Comparison of ENCODE assay signal across 17 cellular contexts in the genomic region with DNA sequence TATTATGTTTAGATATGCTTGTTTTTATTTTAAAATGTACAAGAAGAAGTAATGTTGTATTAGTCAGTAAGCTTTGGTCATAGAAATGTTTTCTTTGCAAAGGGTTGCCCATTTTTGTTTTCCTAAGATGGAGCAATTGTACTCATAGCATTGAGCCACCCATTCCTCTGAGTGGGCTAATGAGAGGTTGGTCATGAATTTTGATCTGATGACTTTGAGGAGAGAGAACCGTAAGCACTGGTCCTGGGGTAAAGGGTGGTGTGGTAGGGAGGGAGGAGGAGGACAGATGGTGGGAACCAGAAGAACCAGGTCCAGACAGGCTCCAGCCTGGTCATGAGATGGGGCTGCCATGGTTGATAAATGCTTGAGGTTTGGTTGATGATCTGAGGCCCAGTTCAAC. TPM values are rescaled to one million over a fixed set of nuclear protein-coding genes. Genes with fewer than 3 reads are reported as not detected.
DNase-seq lines count a peak whose midpoint lies in the region; ATAC-seq and TF ChIP-seq lines count a peak whose summit lies in the region.
"Had no signal": no experiment of that assay in that cellular context is flagged by ENCODE, and none has a peak within 500 bp of the region (broad histone marks: within the 10 kb centered on the region; RNA-seq: fewer than 3 reads in every experiment).

No MANE protein-coding gene starts in this region.

- no peaks in the 10 kb centered on the region for H3K9me3 Mint-ChIP-seq in neural progenitor cell
- H3K9me3 Mint-ChIP-seq: activated CD4-positive, alpha-beta T cell treated with anti-CD3 and anti-CD28 coated beads, Interleukin-2, amount 10 ng/mL, durations not matched to agents 7 days and 5 days; activated naive CD8-positive, alpha-beta T cell treated with anti-CD3 and anti-CD28 coated beads, Interleukin-2, amount 10 ng/mL, durations not matched to agents 7 days and 5 days had no signal

- in situ Hi-C loops in brain microvascular endothelial cell (cut with HindIII; ENCODE audit: low pct_ligation_motif_present, low sequenced_read_pairs), result no loop called here

- ATAC-seq in HG03442 (IDR thresholded peaks at IDR 0.05; ENCODE audit: unreplicated experiment), result no peak
- ATAC-seq in HG03095 (IDR thresholded peaks at IDR 0.05; ENCODE audit: unreplicated experiment), result no peak

- H3K27me3 Mint-ChIP-seq in neural progenitor cell (ENCODE audit: insufficient read depth, low read depth), result peaks cover 6% of the 10 kb centered on the region

- 78 to 100% (median 86%) methylated on average over 1 of the region's 1 CpG for WGBS in spleen, 5 donors

- CTCF ChIA-PET in AG04450 (lab: Charles Lee), result interaction anchor here (0.6 to 7.1 kb wide), 21 partner anchors 8 to 820 kb away, joined by 3 to 182 read pairs (median 7); partner anchors contain the start of genes ATP6V0B, KDM4A and SLC6A9

- H3K9me3 ChIP-seq in AG04450 (ENCODE audit: control insufficient read depth, insufficient read depth, low read length) (no peaks in the 10 kb centered on the region), neural progenitor cell (ENCODE audit: low read depth) (no peaks in the 10 kb centered on the region), spleen (no peaks in the 10 kb centered on the region)
- H3K9me3 ChIP-seq: neutrophil, SJCRH30, upper lobe of left lung had no signal

- POLR2A ChIA-PET in AG04450 (lab: Yijun Ruan, JAX), result interaction anchor here (0.6 to 1.8 kb wide), 4 partner anchors 16 to 397 kb away, joined by 3 to 5 read pairs (median 4); partner anchors contain the start of gene KDM4A

- H3K36me3 ChIP-seq in KMS-11 (ENCODE audit: insufficient read depth) (no peaks in the 10 kb centered on the region), brain microvascular endothelial cell (replicated peaks) (no peaks in the 10 kb centered on the region), neural progenitor cell (no peaks in the 10 kb centered on the region), spleen (no peaks in the 10 kb centered on the region)
- H3K36me3 ChIP-seq: neutrophil, SJCRH30, upper lobe of left lung had no signal

- no peak overlapping the region for H3K27ac Mint-ChIP-seq in neural progenitor cell
- H3K27ac Mint-ChIP-seq: activated CD4-positive, alpha-beta T cell treated with anti-CD3 and anti-CD28 coated beads, Interleukin-2, amount 10 ng/mL, durations not matched to agents 7 days and 5 days; activated naive CD8-positive, alpha-beta T cell treated with anti-CD3 and anti-CD28 coated beads, Interleukin-2, amount 10 ng/mL, durations not matched to agents 7 days and 5 days had no signal

- no peak overlapping the region for H3K4me3 Mint-ChIP-seq in neural progenitor cell
- H3K4me3 Mint-ChIP-seq: activated CD4-positive, alpha-beta T cell treated with anti-CD3 and anti-CD28 coated beads, Interleukin-2, amount 10 ng/mL, durations not matched to agents 7 days and 5 days had no signal

- no peaks in the 10 kb centered on the region for H4K20me1 ChIP-seq in KMS-11 (ENCODE audit: insufficient read depth)
- no peaks in the 10 kb centered on the region for H4K20me1 ChIP-seq in neural progenitor cell (ENCODE audit: low read depth)

- H3K4me2 ChIP-seq in KMS-11, result no peak overlapping the region
- H3K4me2 ChIP-seq in neural progenitor cell, result no peak overlapping the region

- DNase-seq in AG04450 (ENCODE audit: low read depth, low spot score) (no peak), brain microvascular endothelial cell (no peak), neural progenitor cell (ENCODE audit: low spot score) (no peak), spleen (no peak), 8988T (no peak)
- DNase-seq: activated CD4-positive, alpha-beta T cell treated with anti-CD3 and anti-CD28 coated beads, Interleukin-2, amount 10 ng/mL, durations not matched to agents 7 days and 5 days; activated naive CD8-positive, alpha-beta T cell treated with anti-CD3 and anti-CD28 coated beads, Interleukin-2, amount 10 ng/mL, durations not matched to agents 7 days and 5 days; NCI-H226; stimulated activated CD4-positive, alpha-beta T cell treated with anti-CD3 and anti-CD28 coated beads, Interleukin-4, amount 100 ng/mL, for 24 hours; T-helper 9 cell; upper lobe of left lung had no signal

- no peaks in the 10 kb centered on the region for H3K36me3 Mint-ChIP-seq in neural progenitor cell
- H3K36me3 Mint-ChIP-seq: activated naive CD8-positive, alpha-beta T cell treated with anti-CD3 and anti-CD28 coated beads, Interleukin-2, amount 10 ng/mL, durations not matched to agents 7 days and 5 days had no signal

- intact Hi-C loops in spleen (cut with DNase I; ENCODE audit: low total_unique reads), result loop anchor here (10.0 kb wide), 1 partner anchor 512 kb away; the partner anchor contains the start of gene PTPRF

- no peaks in the 10 kb centered on the region for H3F3A ChIP-seq in neural progenitor cell (ENCODE audit: low read depth)

- H3K27me3 ChIP-seq in AG04450 (ENCODE audit: control insufficient read depth, insufficient read depth, low read length) (no peaks in the 10 kb centered on the region), KMS-11 (ENCODE audit: insufficient read depth, low read depth) (no peaks in the 10 kb centered on the region), brain microvascular endothelial cell (replicated peaks) (no peaks in the 10 kb centered on the region), neural progenitor cell (no peaks in the 10 kb centered on the region), spleen (replicated peaks in 1 of 7) (no peaks in the 10 kb centered on the region)
- H3K27me3 ChIP-seq: neutrophil, SJCRH30, upper lobe of left lung had no signal

- H3K79me2 ChIP-seq in KMS-11 (ENCODE audit: insufficient read depth, low read depth), result no peaks in the 10 kb centered on the region
- no peaks in the 10 kb centered on the region for H3K79me2 ChIP-seq in neural progenitor cell (ENCODE audit: low read depth)

- no peak for TF ChIP-seq POLR2A in spleen (IDR thresholded peaks at IDR 0.05)

- H3K4me3 ChIP-seq in AG04450 (ENCODE audit: low read depth, low read length), result no peak overlapping the region
- no peak overlapping the region for H3K4me3 ChIP-seq in KMS-11 (IDR thresholded peaks at IDR 0.05; ENCODE audit: insufficient read depth, low read depth, low read length)
- no peak overlapping the region for H3K4me3 ChIP-seq in brain microvascular endothelial cell (ENCODE audit: low read depth, low read length)
- H3K4me3 ChIP-seq in neural progenitor cell, result no peak overlapping the region
- peak overlapping the region in 1 of 8 donors; percentile 25 for H3K4me3 ChIP-seq in spleen
- H3K4me3 ChIP-seq: SJCRH30 had no signal

- H3K27ac ChIP-seq in AG04450 (ENCODE audit: low read depth, low read length), result peak overlapping the region; percentile 80
- no peak overlapping the region for H3K27ac ChIP-seq in KMS-11
- H3K27ac ChIP-seq in brain microvascular endothelial cell, result peak overlapping the region; percentile 86
- no peak overlapping the region for H3K27ac ChIP-seq in neural progenitor cell
- peak overlapping the region in 1 of 8 donors; percentile 46 for H3K27ac ChIP-seq in spleen
- H3K27ac ChIP-seq: HL-60, neutrophil, SJCRH30 had no signal

- TF ChIP-seq CTCF in AG04450 (IDR thresholded peaks at IDR 0.05; ENCODE audit: low read depth, low read length), result no peak
- TF ChIP-seq CTCF in KMS-11 (conservative IDR thresholded peaks at IDR 0.05; ENCODE audit: low read depth, low read length), result no peak
- TF ChIP-seq CTCF in brain microvascular endothelial cell (IDR thresholded peaks at IDR 0.05; ENCODE audit: low read depth, low read length, missing control alignments), result no peak
- no peak for TF ChIP-seq CTCF in neural progenitor cell (IDR thresholded peaks at IDR 0.05)
- TF ChIP-seq CTCF in spleen (IDR thresholded peaks at IDR 0.05 in 8 of 11, conservative IDR thresholded peaks at IDR 0.05 in 3 of 11), result no peak

- peaks cover 20% of the 10 kb centered on the region for H3K4me1 Mint-ChIP-seq in neural progenitor cell

- H3K9ac ChIP-seq in KMS-11 (no peak overlapping the region), neural progenitor cell (no peak overlapping the region)

- peak overlapping the region; percentile 72; the same call in 1 of the 2 replicates for H2AFZ ChIP-seq in KMS-11 (ENCODE audit: low read depth)
- H2AFZ ChIP-seq in neural progenitor cell (replicated peaks), result peak overlapping the region; percentile 91

- no peaks in the 10 kb centered on the region for H3K4me1 ChIP-seq in KMS-11 (ENCODE audit: low read depth, poor library complexity, severe bottlenecking)
- H3K4me1 ChIP-seq in neural progenitor cell, result peaks cover 11% of the 10 kb centered on the region
- H3K4me1 ChIP-seq in spleen, result peaks cover 0 to 12% (median 6%) of the 10 kb centered on the region in 6 donors

RNA-seq across cellular contexts. Expression of gene SLC6A9, which starts 15.9 kb away (rescaled TPM):
- 16.3 and 17.3 TPM in 2 replicates for polyA plus RNA-seq in AG04450 (2011; rRNA removed)
- polyA minus RNA-seq in AG04450 (2011; rRNA and poly(A)+ RNA removed), result 29.5 and 34.1 TPM in 2 replicates
- 1.4 and 5.6 TPM in 2 replicates for total RNA-seq in neural progenitor cell (ENCODE audit: low replicate concordance)
- 1 to 10 TPM; 1.1 to 6.1 (median 3.0) TPM for total RNA-seq in spleen
- under 1 TPM; 0.26 to 0.86 (median 0.35) TPM for polyA plus RNA-seq in spleen

RNA-seq across cellular contexts. Expression of gene CCDC24, which starts 55.7 kb away (rescaled TPM):
- polyA plus RNA-seq in AG04450 (2011; rRNA removed) (1.1 and 1.6 TPM in 2 replicates), spleen (10 to 100 TPM in 2 of 3 donors, 1 to 10 TPM in 1; 7.5 to 25.9 (median 14.5) TPM)
- 0.92 and 1.0 TPM in 2 replicates for polyA minus RNA-seq in AG04450 (2011; rRNA and poly(A)+ RNA removed)
- total RNA-seq in neural progenitor cell (ENCODE audit: low replicate concordance) (3.3 and 13.5 TPM in 2 replicates), spleen (1 to 10 TPM; 3.3 to 7.0 (median 5.0) TPM)

Comparison
In these comparisons a context has a peak if more than half of its experiments do, and no peak if none do; other contexts are left out.
1. H3K27ac ChIP-seq: peak in AG04450 (single experiment) and brain microvascular endothelial cell (single experiment); none in KMS-11 (single experiment) and neural progenitor cell (single experiment).